In the genomic region with DNA sequence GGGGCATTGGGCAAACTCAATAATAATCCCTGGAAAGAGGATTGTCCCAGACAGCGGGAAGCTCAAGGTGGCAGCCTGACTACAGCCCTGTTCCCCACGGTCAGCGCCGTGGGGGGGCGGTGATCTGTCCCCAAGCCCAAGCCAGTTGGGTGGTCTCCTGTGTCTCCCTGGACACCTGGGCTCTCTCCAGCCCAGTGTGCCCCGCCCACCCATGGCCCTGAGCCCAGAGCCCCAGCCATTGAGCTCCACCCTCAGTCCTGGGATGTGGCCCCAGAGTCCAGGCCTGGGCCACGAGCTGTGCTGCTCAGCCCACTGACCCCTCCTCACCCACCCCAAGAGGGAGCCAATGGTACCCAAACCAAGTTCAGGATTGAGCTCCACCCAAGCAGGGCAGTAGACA, we compare ENCODE assay signal across 1 cellular context.
TF ChIP-seq lines count a peak whose summit lies in the region.

No MANE protein-coding gene starts in this region.

TF ChIP-seq in K562, 482 proteins besides CTCF, POLR2A, EP300 and RAD21:
- TF ChIP-seq ZNF24 (IDR thresholded peaks at IDR 0.05) (no peak), POLR2G (IDR thresholded peaks at IDR 0.05; ENCODE audit: low read depth, low read length) (0 out of 2 replicates have a peak, but pooled peaks have one; percentile 28)
